In genomic region chr22:18056802-18057474, GRCh38 we compare ENCODE assay signal across 9 cellular contexts. TPM values are rescaled to one million over a fixed set of nuclear protein-coding genes. Genes with fewer than 3 reads are reported as not detected.
A peak's percentile ranks its signal among the peaks of the same experiment; 100 is the strongest.
DNase-seq lines count a peak whose midpoint lies in the region; ATAC-seq and TF ChIP-seq lines count a peak whose summit lies in the region.
"Had no signal": no experiment of that assay in that cellular context is flagged by ENCODE, and none has a peak within 500 bp of the region (broad histone marks: within the 10 kb centered on the region; RNA-seq: fewer than 3 reads in every experiment).

No MANE protein-coding gene starts in this region.

- peak overlapping the region; percentile 24 to 88 (median 80) for H3K27ac ChIP-seq in spleen
- H3K27ac ChIP-seq: brain microvascular endothelial cell had no signal

- no peaks in the 10 kb centered on the region for H3K9me3 ChIP-seq in spleen

- intact Hi-C loops in spleen (cut with DNase I; ENCODE audit: low total_unique reads) = no loop called here

- no peaks in the 10 kb centered on the region for H3K27me3 Mint-ChIP-seq in central memory CD8-positive, alpha-beta T cell
- H3K27me3 Mint-ChIP-seq in nephron progenitor cell (ENCODE audit: low read depth, poor library complexity) = peaks cover 25% of the 10 kb centered on the region

- H3K4me3 ChIP-seq in spleen = peak overlapping the region in 1 of 8 donors; percentile 24

- TF ChIP-seq POLR2A in spleen (IDR thresholded peaks at IDR 0.05) = no peak

- H3K36me3 Mint-ChIP-seq in central memory CD8-positive, alpha-beta T cell (ENCODE audit: insufficient read depth) = no peaks in the 10 kb centered on the region
- no peaks in the 10 kb centered on the region for H3K36me3 Mint-ChIP-seq in nephron progenitor cell (ENCODE audit: low read depth)

- no peak overlapping the region for H3K27ac Mint-ChIP-seq in central memory CD8-positive, alpha-beta T cell (ENCODE audit: low read depth)
- H3K27ac Mint-ChIP-seq in nephron progenitor cell = no peak overlapping the region

- TF ChIP-seq CTCF in spleen (IDR thresholded peaks at IDR 0.05 in 8 of 11, conservative IDR thresholded peaks at IDR 0.05 in 3 of 11) (no peak), nephron progenitor cell (IDR thresholded peaks at IDR 0.05) (no peak)

- DNase-seq in central memory CD8-positive, alpha-beta T cell (ENCODE audit: low spot score in 2 of 2) = no peak
- DNase-seq in spleen (peak; percentile 87), HuH-7 (ENCODE audit: low spot score) (no peak), nephron progenitor cell (no peak), NCI-H82 (lab: John Stamatoyannopoulos, UW) (no peak), hippocampal formation (lab: John Stamatoyannopoulos, UW) (no peak)

- no peaks in the 10 kb centered on the region for H3K9me3 Mint-ChIP-seq in central memory CD8-positive, alpha-beta T cell
- peaks cover 16% of the 10 kb centered on the region for H3K9me3 Mint-ChIP-seq in nephron progenitor cell

- H3K36me3 ChIP-seq in spleen = no peaks in the 10 kb centered on the region
- H3K36me3 ChIP-seq: brain microvascular endothelial cell had no signal

- no peaks in the 10 kb centered on the region for H3K4me1 Mint-ChIP-seq in central memory CD8-positive, alpha-beta T cell
- peaks cover 22% of the 10 kb centered on the region for H3K4me1 Mint-ChIP-seq in nephron progenitor cell

- 58 to 66% (median 62%) methylated on average over 10 of the region's 10 CpGs for WGBS in spleen, 5 donors

- ATAC-seq in GM19023 (IDR thresholded peaks at IDR 0.05; ENCODE audit: unreplicated experiment) (peak; percentile 61), HG02943 (IDR thresholded peaks at IDR 0.05; ENCODE audit: low read depth, unreplicated experiment) (peak; percentile 69)
- ATAC-seq in central memory CD8-positive, alpha-beta T cell (replicated peaks; ENCODE audit: extremely low read depth, poor library complexity, severe bottlenecking) = peak; percentile 28

- H3K4me3 Mint-ChIP-seq in central memory CD8-positive, alpha-beta T cell = no peak overlapping the region
- no peak overlapping the region for H3K4me3 Mint-ChIP-seq in nephron progenitor cell

- H3K27me3 ChIP-seq in spleen (replicated peaks in 1 of 7) = no peaks in the 10 kb centered on the region
- H3K27me3 ChIP-seq: brain microvascular endothelial cell had no signal

- peaks cover 8 to 61% (median 35%) of the 10 kb centered on the region in 6 donors for H3K4me1 ChIP-seq in spleen

RNA-seq across cellular contexts. Expression of gene PEX26, which starts 20.9 kb away (rescaled TPM):
- total RNA-seq in spleen = 10 to 100 TPM; 29.2 to 41.0 (median 37.4) TPM
- polyA plus RNA-seq in spleen = 10 to 100 TPM in 1 of 3 donors, 1 to 10 TPM in 2; 5.1 to 22.7 (median 7.1) TPM

RNA-seq across cellular contexts. Expression of gene MICAL3, which starts 32.6 kb away (rescaled TPM):
- total RNA-seq in spleen = 100 to 1,000 TPM in 2 of 7 donors, 10 to 100 TPM in 5; 54.3 to 133 (median 92.1) TPM
- polyA plus RNA-seq in spleen = 10 to 100 TPM in 1 of 3 donors, 1 to 10 TPM in 2; 2.6 to 14.9 (median 3.1) TPM

RNA-seq across cellular contexts. Expression of gene TUBA8, which starts 53.7 kb away (rescaled TPM):
- total RNA-seq in spleen = 1 to 10 TPM; 2.6 to 5.7 (median 4.7) TPM
- 1 to 10 TPM; 2.2 to 3.9 (median 3.7) TPM for polyA plus RNA-seq in spleen
